In the genomic region with DNA sequence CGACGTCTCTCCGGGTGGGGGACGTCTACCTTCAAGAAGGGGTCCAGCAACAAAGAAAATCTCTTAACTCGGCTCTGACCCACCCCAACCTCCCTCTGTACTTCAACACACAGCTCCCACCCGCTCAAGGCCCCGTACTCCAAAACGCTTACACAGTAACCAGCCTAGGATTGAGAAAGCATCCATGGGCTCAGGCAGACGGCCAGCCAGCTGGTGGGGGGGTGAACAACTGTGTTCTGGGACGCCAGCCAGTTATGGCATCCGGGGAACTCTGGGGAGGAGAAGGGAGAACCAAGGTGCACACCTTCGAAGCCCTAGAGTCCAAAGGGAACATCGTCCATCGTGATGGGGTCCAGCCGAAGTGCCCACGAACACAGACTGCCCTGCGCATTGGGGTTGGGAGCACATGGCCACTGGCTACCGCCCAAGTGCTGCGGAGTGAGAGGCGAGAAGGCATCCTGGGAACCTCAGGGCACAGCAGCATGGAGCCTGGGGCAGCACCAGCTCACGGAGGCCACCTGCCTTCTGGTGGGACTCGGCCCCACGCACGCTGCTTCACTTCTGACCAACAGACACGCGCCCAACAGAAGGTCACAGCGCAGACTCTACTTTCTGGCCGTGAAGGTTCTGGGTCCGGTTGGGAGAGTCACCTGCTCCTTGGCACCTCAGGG, we compare ENCODE assay signal across 8 cellular contexts. TPM values are rescaled to one million over a fixed set of nuclear protein-coding genes. Genes with fewer than 3 reads are reported as not detected.
A peak's percentile ranks its signal among the peaks of the same experiment; 100 is the strongest.
DNase-seq lines count a peak whose midpoint lies in the region; ATAC-seq and TF ChIP-seq lines count a peak whose summit lies in the region.

No MANE protein-coding gene starts in this region.

- H3K27ac ChIP-seq in HCT116 (ENCODE audit: low read depth, low read length): peak overlapping the region; percentile 57
- H3K27ac ChIP-seq in stomach smooth muscle (ENCODE audit: low read length): peak overlapping the region; percentile 88

- POLR2A ChIA-PET in HCT116 (lab: Charles Lee): interaction anchor here (1.7 to 4.0 kb wide), 2 partner anchors 13 to 55 kb away, joined by 4 to 27 read pairs; partner anchors contain the start of gene SLC16A3

- H3K4me3 ChIP-seq in HCT116 (replicated peaks in 1 of 2; ENCODE audit: low read depth in 1 of 2, low read length in 2 of 2): no peak overlapping the region
- H3K4me3 ChIP-seq in stomach smooth muscle (ENCODE audit: low read length in 2 of 2): peak overlapping the region; percentile 23 to 49

- intact Hi-C loops in HCT116 (cut with micrococcal nuclease): no loop called here

- TF ChIP-seq POLR2A in HCT116 (IDR thresholded peaks at IDR 0.05; ENCODE audit: borderline replicate concordance, extremely low read depth, insufficient read depth, insufficient read length): no peak

- no peak for TF ChIP-seq CTCF in HCT116 (IDR thresholded peaks at IDR 0.05 in 2 of 3, conservative IDR thresholded peaks at IDR 0.05 in 1 of 3; ENCODE audit: borderline replicate concordance in 1 of 3, insufficient read depth in 1 of 3, low read depth in 2 of 3, low read length in 2 of 3)

- H3K27me3 ChIP-seq in HCT116 (ENCODE audit: insufficient read depth, low read length) (no peaks in the 10 kb centered on the region), stomach smooth muscle (ENCODE audit: control insufficient read depth in 1 of 2, insufficient read depth in 2 of 2, low read length in 2 of 2) (no peaks in the 10 kb centered on the region)

- H3K4me1 ChIP-seq in HCT116 (ENCODE audit: control insufficient read depth in 1 of 2, insufficient read depth in 2 of 2, low read length in 2 of 2) (peaks cover 25 to 68% of the 10 kb centered on the region in 2 experiments), stomach smooth muscle (ENCODE audit: control insufficient read depth, insufficient read depth, low read length) (peaks cover 86% of the 10 kb centered on the region)

- peaks cover 59% of the 10 kb centered on the region for H3K79me2 ChIP-seq in HCT116 (ENCODE audit: insufficient read depth, low read length)

- no peak overlapping the region for H2AFZ ChIP-seq in HCT116 (ENCODE audit: low read depth, low read length, poor library complexity, severe bottlenecking)

- 0 out of 2 replicates have a peak, but pooled peaks have one; percentile 4 for TF ChIP-seq RAD21 in HCT116 (IDR thresholded peaks at IDR 0.05; ENCODE audit: low read depth)

- RAD21 ChIA-PET in HCT116 (lab: Charles Lee; ENCODE audit: low non-redundant PET in 1 of 2, low total read pairs in 2 of 2, uncharacterized antibody in 2 of 2, unreplicated experiment in 2 of 2): no interaction called here

- no peak overlapping the region for H3K4me2 ChIP-seq in HCT116 (ENCODE audit: low read length)

- no peaks in the 10 kb centered on the region for H3K9me3 ChIP-seq in HCT116 (ENCODE audit: control insufficient read depth in 1 of 2, insufficient read depth in 1 of 2, low read depth in 1 of 2, low read length in 2 of 2)
- H3K9me3 ChIP-seq in stomach smooth muscle (ENCODE audit: control insufficient read depth in 2 of 2, low read length in 2 of 2): no peaks in the 10 kb centered on the region

- CTCF ChIA-PET in HCT116 (lab: Charles Lee): interaction anchor here (0.5 to 1.4 kb wide), 4 partner anchors 12 to 108 kb away, joined by 3 to 6 read pairs (median 4); no protein-coding TSS in a partner anchor

- no TSS peak for BruUV-seq in HCT116 (replicated peaks; lab: Mats Ljungman, UMichigan)

- no peaks in the 10 kb centered on the region for H3K9me2 ChIP-seq in HCT116 (ENCODE audit: insufficient read depth)

- no peak for DNase-seq in HCT116 (ENCODE audit: low read depth, low spot score)
- peak in 57 of 58 donors; percentile 14 to 90 (median 72) for DNase-seq in anterior cingulate cortex (lab: John Stamatoyannopoulos, UW)
- DNase-seq in hepatic stellate cell (ENCODE audit: low spot score): peak; percentile 60
- DNase-seq in activated naive CD4-positive, alpha-beta T cell treated with Interleukin-2 at 50 U/mL for 16 hours: no peak

- no peak for ATAC-seq in HCT116
- ATAC-seq in GM18520 (IDR thresholded peaks at IDR 0.05; ENCODE audit: unreplicated experiment): no peak
- ATAC-seq in HG02970 (IDR thresholded peaks at IDR 0.05; ENCODE audit: low FRiP score, unreplicated experiment): no peak
- no peak for ATAC-seq in GM19324 (IDR thresholded peaks at IDR 0.05; ENCODE audit: low FRiP score, unreplicated experiment)

- H3K36me3 ChIP-seq in HCT116 (ENCODE audit: control insufficient read depth in 1 of 2, insufficient read depth in 2 of 2, low read length in 2 of 2): peaks cover 31 to 63% of the 10 kb centered on the region in 2 experiments
- H3K36me3 ChIP-seq in stomach smooth muscle (ENCODE audit: control insufficient read depth in 2 of 2, insufficient read depth in 2 of 2, low read length in 2 of 2): peaks cover 41 to 42% of the 10 kb centered on the region in 2 donors

- H3K9ac ChIP-seq in HCT116 (ENCODE audit: low read length) (0 out of 2 replicates have a peak overlapping the region, but pooled peaks have one; percentile 4), stomach smooth muscle (ENCODE audit: low read length in 2 of 2) (peak overlapping the region in 1 of 2 donors; percentile 17)

- H4K20me1 ChIP-seq in HCT116 (ENCODE audit: insufficient read depth): peaks cover 26% of the 10 kb centered on the region; the same call in 1 of the 2 replicates

TF ChIP-seq in HCT116, 20 proteins besides CTCF, POLR2A, EP300 and RAD21:
- no peak for TF ChIP-seq EGR1 (IDR thresholded peaks at IDR 0.05; ENCODE audit: low read depth)
- TF ChIP-seq SIN3A (IDR thresholded peaks at IDR 0.05; ENCODE audit: low read depth): peak; percentile 33; the same call in 1 of the 2 replicates
- TF ChIP-seq JUND (IDR thresholded peaks at IDR 0.05): peak; percentile 17
- TF ChIP-seq CBX3 (IDR thresholded peaks at IDR 0.05; ENCODE audit: low read depth): peak; percentile 13; the same call in 1 of the 2 replicates
- peak; percentile 72 for TF ChIP-seq MAX (IDR thresholded peaks at IDR 0.05)
- peak; percentile 65 for TF ChIP-seq POLR2AphosphoS5 (IDR thresholded peaks at IDR 0.05; ENCODE audit: low read depth, low read length)

RNA-seq across cellular contexts. Expression of gene SLC16A3, which starts 14.3 kb away (rescaled TPM):
- 445 TPM for total RNA-seq in HCT116 (2021; ENCODE audit: unreplicated experiment)
- 422 and 492 TPM in 2 replicates for polyA plus RNA-seq in HCT116 (2012)

RNA-seq across cellular contexts. Expression of gene CSNK1D, which starts 30.4 kb away (rescaled TPM):
- 176 TPM for total RNA-seq in HCT116 (2021; ENCODE audit: unreplicated experiment)
- 184 and 197 TPM in 2 replicates for polyA plus RNA-seq in HCT116 (2012)

RNA-seq across cellular contexts. Expression of gene CCDC57, which starts 30.5 kb away (rescaled TPM):
- total RNA-seq in HCT116 (2021; ENCODE audit: unreplicated experiment): 143 TPM
- polyA plus RNA-seq in HCT116 (2012): 99.2 and 103 TPM in 2 replicates

Comparison
In these comparisons a context has a peak if more than half of its experiments do, and no peak if none do; other contexts are left out.
1. DNase-seq: peak in anterior cingulate cortex (57 of 58) and hepatic stellate cell (single experiment); none in HCT116 (single experiment) and activated naive CD4-positive, alpha-beta T cell treated with Interleukin-2 at 50 U/mL for 16 hours (single experiment).
2. H3K4me3 ChIP-seq: peak in stomach smooth muscle (2 of 2); none in HCT116 (0 of 2).